Comparison of ENCODE assay signal across 22 cellular contexts in genomic region chr19:17840019-17840418, GRCh38. TPM values are rescaled to one million over a fixed set of nuclear protein-coding genes. Genes with fewer than 3 reads are reported as not detected.
DNase-seq lines count a peak whose midpoint lies in the region; ATAC-seq, FAIRE-seq and TF ChIP-seq lines count a peak whose summit lies in the region.
"Had no signal": no experiment of that assay in that cellular context is flagged by ENCODE, and none has a peak within 500 bp of the region (broad histone marks: within the 10 kb centered on the region; RNA-seq: fewer than 3 reads in every experiment).

No MANE protein-coding gene starts in this region.

- H3K27ac ChIP-seq in upper lobe of left lung, result no peak overlapping the region
- H3K27ac ChIP-seq: KMS-11 had no signal

- no peak overlapping the region for H3K4me3 Mint-ChIP-seq in activated naive CD8-positive, alpha-beta T cell treated with anti-CD3 and anti-CD28 coated beads, Interleukin-2, amount 10 ng/mL, durations not matched to agents 7 days and 5 days
- H3K4me3 Mint-ChIP-seq in activated naive CD8-positive, alpha-beta T cell treated with anti-CD3 and anti-CD28 coated beads for 36 hours, result no peak overlapping the region
- H3K4me3 Mint-ChIP-seq in naive thymus-derived CD8-positive, alpha-beta T cell, result no peak overlapping the region
- H3K4me3 Mint-ChIP-seq: CD14-positive monocyte had no signal

- H3K27me3 ChIP-seq in upper lobe of left lung, result no peaks in the 10 kb centered on the region

- ATAC-seq in activated naive CD8-positive, alpha-beta T cell treated with anti-CD3 and anti-CD28 coated beads, Interleukin-2, amount 10 ng/mL, durations not matched to agents 7 days and 5 days (ENCODE audit: low read depth), result no peak
- ATAC-seq in naive thymus-derived CD8-positive, alpha-beta T cell, result no peak
- no peak for ATAC-seq in upper lobe of left lung (ENCODE audit: low FRiP score in 2 of 2)
- ATAC-seq: HepG2 had no signal

- TF ChIP-seq POLR2A in upper lobe of left lung (IDR thresholded peaks at IDR 0.05), result no peak

- H3K4me1 Mint-ChIP-seq in activated naive CD8-positive, alpha-beta T cell treated with anti-CD3 and anti-CD28 coated beads, Interleukin-2, amount 10 ng/mL, durations not matched to agents 7 days and 5 days, result peaks cover 18% of the 10 kb centered on the region
- H3K4me1 Mint-ChIP-seq in activated naive CD8-positive, alpha-beta T cell treated with anti-CD3 and anti-CD28 coated beads for 36 hours, result peaks cover 20% of the 10 kb centered on the region
- H3K4me1 Mint-ChIP-seq in naive thymus-derived CD8-positive, alpha-beta T cell, result peaks cover 15 to 59% (median 39%) of the 10 kb centered on the region in 4 donors

- POLR2A ChIA-PET in activated naive CD8-positive, alpha-beta T cell treated with anti-CD3 and anti-CD28 coated beads, Interleukin-2, amount 10 ng/mL, durations not matched to agents 7 days and 5 days (lab: Charles Lee), result interaction anchor here (1.2 kb wide), 1 partner anchor 16 kb away, joined by 5 read pairs; no protein-coding TSS in a partner anchor
- POLR2A ChIA-PET in naive thymus-derived CD8-positive, alpha-beta T cell (lab: Charles Lee), result interaction anchor here (0.9 to 1.1 kb wide), 2 partner anchors 16 to 50 kb away, joined by 3 to 4 read pairs; no protein-coding TSS in a partner anchor

- no peaks in the 10 kb centered on the region for H3K27me3 Mint-ChIP-seq in activated naive CD8-positive, alpha-beta T cell treated with anti-CD3 and anti-CD28 coated beads, Interleukin-2, amount 10 ng/mL, durations not matched to agents 7 days and 5 days
- H3K27me3 Mint-ChIP-seq in activated naive CD8-positive, alpha-beta T cell treated with anti-CD3 and anti-CD28 coated beads for 36 hours, result no peaks in the 10 kb centered on the region
- H3K27me3 Mint-ChIP-seq in naive thymus-derived CD8-positive, alpha-beta T cell, result no peaks in the 10 kb centered on the region

- H3K27ac Mint-ChIP-seq in activated naive CD8-positive, alpha-beta T cell treated with anti-CD3 and anti-CD28 coated beads, Interleukin-2, amount 10 ng/mL, durations not matched to agents 7 days and 5 days, result peak overlapping the region; percentile 25
- no peak overlapping the region for H3K27ac Mint-ChIP-seq in activated naive CD8-positive, alpha-beta T cell treated with anti-CD3 and anti-CD28 coated beads for 36 hours
- H3K27ac Mint-ChIP-seq in naive thymus-derived CD8-positive, alpha-beta T cell, result peak overlapping the region in 7 of 10 donors; percentile 19 to 80 (median 66)
- H3K27ac Mint-ChIP-seq: CD14-positive monocyte had no signal

- H3K36me3 ChIP-seq in upper lobe of left lung, result peaks cover 0 to 82% (median 27%) of the 10 kb centered on the region in 4 donors

- TF ChIP-seq CTCF in upper lobe of left lung (IDR thresholded peaks at IDR 0.05), result no peak

- no peak for FAIRE-seq in RCC 7860 (lab: Jason Lieb, UNC)
- FAIRE-seq: GM19239, H54, HepG2 had no signal

- no peaks in the 10 kb centered on the region for H3K9me3 Mint-ChIP-seq in activated naive CD8-positive, alpha-beta T cell treated with anti-CD3 and anti-CD28 coated beads, Interleukin-2, amount 10 ng/mL, durations not matched to agents 7 days and 5 days
- no peaks in the 10 kb centered on the region for H3K9me3 Mint-ChIP-seq in activated naive CD8-positive, alpha-beta T cell treated with anti-CD3 and anti-CD28 coated beads for 36 hours
- H3K9me3 Mint-ChIP-seq in naive thymus-derived CD8-positive, alpha-beta T cell, result no peaks in the 10 kb centered on the region
- H3K9me3 Mint-ChIP-seq: CD14-positive monocyte had no signal

- peaks cover 0 to 24% (median 10%) of the 10 kb centered on the region in 4 donors for H3K4me1 ChIP-seq in upper lobe of left lung

- H3K4me3 ChIP-seq in upper lobe of left lung, result no peak overlapping the region

- H3K36me3 Mint-ChIP-seq in activated naive CD8-positive, alpha-beta T cell treated with anti-CD3 and anti-CD28 coated beads, Interleukin-2, amount 10 ng/mL, durations not matched to agents 7 days and 5 days, result peaks cover 58% of the 10 kb centered on the region
- peaks cover 52% of the 10 kb centered on the region for H3K36me3 Mint-ChIP-seq in activated naive CD8-positive, alpha-beta T cell treated with anti-CD3 and anti-CD28 coated beads for 36 hours
- peaks cover 6 to 91% (median 27%) of the 10 kb centered on the region in 3 donors for H3K36me3 Mint-ChIP-seq in naive thymus-derived CD8-positive, alpha-beta T cell

- no peaks in the 10 kb centered on the region for H3K9me3 ChIP-seq in upper lobe of left lung

- DNase-seq in activated naive CD8-positive, alpha-beta T cell treated with anti-CD3 and anti-CD28 coated beads, Interleukin-2, amount 10 ng/mL, durations not matched to agents 7 days and 5 days, result no peak
- DNase-seq in activated naive CD8-positive, alpha-beta T cell treated with anti-CD3 and anti-CD28 coated beads for 36 hours, result no peak
- no peak for DNase-seq in naive thymus-derived CD8-positive, alpha-beta T cell
- DNase-seq in RCC 7860 (ENCODE audit: low spot score), result no peak
- no peak for DNase-seq in cerebellar cortex (ENCODE audit: low spot score)
- DNase-seq in upper lobe of left lung, result no peak
- DNase-seq: AML-193; NCI-H1048; NCI-H1436 treated with DMSO at 0.1 percent for 48 hours; NCI-H2029 treated with DMSO at 0.1 percent for 48 hours; NCI-H2171 treated with DMSO at 0.1 percent for 48 hours; NCI-H446 treated with DMSO at 0.1 percent for 48 hours; NK-92 treated with Interleukin-12 subunit alpha and Interleukin-12 subunit beta, amount 100 ng/mL, for 24 hours; SHP77 treated with DMSO at 0.1 percent for 48 hours had no signal

- TF ChIP-seq EP300 in upper lobe of left lung (IDR thresholded peaks at IDR 0.05), result no peak

- 88 to 92% methylated on average over 6 of the region's 6 CpGs for WGBS in upper lobe of left lung, 2 donors

RNA-seq across cellular contexts. Expression of gene JAK3, which starts 7.8 kb away (rescaled TPM):
- 100 to 1,000 TPM; 119 to 122 TPM for total RNA-seq in activated naive CD8-positive, alpha-beta T cell treated with anti-CD3 and anti-CD28 coated beads, Interleukin-2, amount 10 ng/mL, durations not matched to agents 7 days and 5 days
- 10 to 100 TPM; 90.3 to 91.1 TPM for total RNA-seq in activated naive CD8-positive, alpha-beta T cell treated with anti-CD3 and anti-CD28 coated beads for 36 hours
- total RNA-seq in naive thymus-derived CD8-positive, alpha-beta T cell, result 100 to 1,000 TPM; 120 to 122 TPM
- 100 to 1,000 TPM in 2 of 3 donors, 10 to 100 TPM in 1; 78.7 to 122 (median 109) TPM for polyA plus RNA-seq in naive thymus-derived CD8-positive, alpha-beta T cell
- total RNA-seq in upper lobe of left lung, result 10 to 100 TPM; 11.0 to 25.1 (median 12.8) TPM

RNA-seq across cellular contexts. Expression of gene INSL3, which starts 18.7 kb away (rescaled TPM):
- total RNA-seq in activated naive CD8-positive, alpha-beta T cell treated with anti-CD3 and anti-CD28 coated beads, Interleukin-2, amount 10 ng/mL, durations not matched to agents 7 days and 5 days, result 1 to 10 TPM; 1.6 to 2.9 TPM
- total RNA-seq in activated naive CD8-positive, alpha-beta T cell treated with anti-CD3 and anti-CD28 coated beads for 36 hours, result 1 to 10 TPM; 1.7 to 1.8 TPM
- 1 to 10 TPM; 2.7 to 3.6 TPM for total RNA-seq in naive thymus-derived CD8-positive, alpha-beta T cell
- 1 to 10 TPM in 2 of 3 donors, under 1 TPM in 1; 0.97 to 3.0 (median 1.9) TPM for polyA plus RNA-seq in naive thymus-derived CD8-positive, alpha-beta T cell
- under 1 TPM in 1 of 6 donors, not detected in 5; 0.57 TPM for total RNA-seq in upper lobe of left lung
- total RNA-seq: HepG2, M059J, RPMI7951 had no signal

RNA-seq across cellular contexts. Expression of gene RPL18A, which starts 19.7 kb away (rescaled TPM):
- 1,000 to 10,000 TPM; 2,260 to 2,272 TPM for total RNA-seq in activated naive CD8-positive, alpha-beta T cell treated with anti-CD3 and anti-CD28 coated beads, Interleukin-2, amount 10 ng/mL, durations not matched to agents 7 days and 5 days
- 1,000 to 10,000 TPM; 3,144 to 3,196 TPM for total RNA-seq in activated naive CD8-positive, alpha-beta T cell treated with anti-CD3 and anti-CD28 coated beads for 36 hours
- 1,000 to 10,000 TPM; 2,924 to 2,989 TPM for total RNA-seq in naive thymus-derived CD8-positive, alpha-beta T cell
- 1,000 to 10,000 TPM; 3,790 to 4,859 (median 4,546) TPM for polyA plus RNA-seq in naive thymus-derived CD8-positive, alpha-beta T cell
- total RNA-seq in upper lobe of left lung, result 1,000 to 10,000 TPM in 3 of 6 donors, 100 to 1,000 TPM in 3; 705 to 1,655 (median 1,002) TPM

RNA-seq across cellular contexts. Expression of gene SLC5A5, which starts 31.7 kb away (rescaled TPM):
- 1 to 10 TPM; 1.8 to 2.2 TPM for total RNA-seq in activated naive CD8-positive, alpha-beta T cell treated with anti-CD3 and anti-CD28 coated beads, Interleukin-2, amount 10 ng/mL, durations not matched to agents 7 days and 5 days
- 1 to 10 TPM; 1.5 to 1.7 TPM for total RNA-seq in activated naive CD8-positive, alpha-beta T cell treated with anti-CD3 and anti-CD28 coated beads for 36 hours
- 1 to 10 TPM; 2.4 to 2.6 TPM for total RNA-seq in naive thymus-derived CD8-positive, alpha-beta T cell
- polyA plus RNA-seq in naive thymus-derived CD8-positive, alpha-beta T cell, result 1 to 10 TPM in 2 of 3 donors, under 1 TPM in 1; 0.39 to 2.2 (median 1.4) TPM
- total RNA-seq in upper lobe of left lung, result under 1 TPM in 2 of 6 donors, not detected in 4; under 0.01 to 0.15 TPM
- total RNA-seq: HepG2, M059J, RPMI7951 had no signal
- polyA plus RNA-seq: CD14-positive monocyte, HepG2 had no signal

RNA-seq across cellular contexts. Expression of gene B3GNT3, which starts 45.1 kb away (rescaled TPM):
- total RNA-seq in activated naive CD8-positive, alpha-beta T cell treated with anti-CD3 and anti-CD28 coated beads, Interleukin-2, amount 10 ng/mL, durations not matched to agents 7 days and 5 days, result not detected
- not detected for total RNA-seq in activated naive CD8-positive, alpha-beta T cell treated with anti-CD3 and anti-CD28 coated beads for 36 hours
- total RNA-seq in naive thymus-derived CD8-positive, alpha-beta T cell, result not detected
- polyA plus RNA-seq in naive thymus-derived CD8-positive, alpha-beta T cell, result under 1 TPM in 2 of 3 donors, not detected in 1; 0.13 to 0.20 TPM
- 1 to 10 TPM in 5 of 6 donors, not detected in 1; 1.0 to 8.8 (median 2.5) TPM for total RNA-seq in upper lobe of left lung
- total RNA-seq: OCI-LY7 had no signal
- polyA plus RNA-seq: CD14-positive monocyte had no signal
